ENCODE assay signal across 9 cellular contexts in the genomic region with DNA sequence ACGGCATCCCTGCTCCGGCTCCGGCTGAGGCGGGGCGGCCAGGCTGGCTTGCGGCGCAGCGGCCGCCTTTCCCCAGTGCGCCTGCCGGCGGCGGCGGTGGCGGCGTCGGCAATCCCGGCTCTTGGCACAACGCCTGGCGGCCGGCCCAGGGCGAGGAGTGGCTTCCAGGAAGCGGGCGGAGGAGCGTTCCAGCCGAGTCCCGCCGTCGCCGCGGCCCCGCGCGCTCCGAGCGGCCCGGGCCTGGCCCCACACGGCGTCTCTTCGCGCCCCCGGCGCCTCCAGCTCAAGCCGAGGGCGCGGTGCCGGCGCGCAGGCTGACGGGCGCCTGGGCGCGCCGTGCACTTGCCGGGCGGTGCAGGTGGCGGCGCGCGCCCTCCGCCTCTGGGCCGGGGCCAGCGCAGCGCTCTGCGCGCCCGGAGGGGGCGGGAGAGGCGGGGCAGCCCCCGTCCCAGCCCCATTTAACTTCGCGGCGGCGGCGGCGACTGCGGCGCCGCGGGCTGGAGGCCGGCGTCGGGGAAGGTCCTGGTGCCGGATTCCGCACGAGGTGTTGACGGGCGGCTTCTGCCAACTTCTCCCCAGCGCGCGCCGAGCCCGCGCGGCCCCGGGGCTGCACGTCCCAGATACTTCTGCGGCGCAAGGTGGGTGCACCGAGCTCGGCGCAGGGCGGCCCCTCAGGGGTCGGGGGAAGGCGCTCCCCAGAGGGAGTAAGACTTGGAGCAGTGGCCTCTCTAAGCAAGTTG. TPM values are rescaled to one million over a fixed set of nuclear protein-coding genes. Genes with fewer than 3 reads are reported as not detected.
DNase-seq lines count a peak whose midpoint lies in the region; ATAC-seq and TF ChIP-seq lines count a peak whose summit lies in the region.
"Had no signal": no experiment of that assay in that cellular context is flagged by ENCODE, and none has a peak within 500 bp of the region (broad histone marks: within the 10 kb centered on the region; RNA-seq: fewer than 3 reads in every experiment).

Gene ADAMTSL3, plus strand, starts transcription at position 485 of the 740 bp plus-strand sequence. CDS start 1,639 bp downstream, outside the sequence.

- no peak for TF ChIP-seq CTCF in glutamatergic neuron (IDR thresholded peaks at IDR 0.05; ENCODE audit: partially characterized antibody, unreplicated experiment)
- no peak for TF ChIP-seq CTCF in neural crest cell (conservative IDR thresholded peaks at IDR 0.05)
- no peak for TF ChIP-seq CTCF in brain microvascular endothelial cell (IDR thresholded peaks at IDR 0.05; ENCODE audit: low read depth, low read length, missing control alignments)
- TF ChIP-seq CTCF in CD4-positive, alpha-beta T cell (IDR thresholded peaks at IDR 0.05) = no peak

- H3K9me3 Mint-ChIP-seq in glutamatergic neuron (ENCODE audit: unreplicated experiment) (no peaks in the 10 kb centered on the region), neural crest cell (no peaks in the 10 kb centered on the region)
- H3K9me3 Mint-ChIP-seq in CD4-positive, alpha-beta T cell = no peaks in the 10 kb centered on the region

- in situ Hi-C loops in brain microvascular endothelial cell (cut with HindIII; ENCODE audit: low pct_ligation_motif_present, low sequenced_read_pairs) = no loop called here

- H3K36me3 Mint-ChIP-seq in glutamatergic neuron (ENCODE audit: unreplicated experiment) (no peaks in the 10 kb centered on the region), neural crest cell (ENCODE audit: low read depth) (no peaks in the 10 kb centered on the region)
- H3K36me3 Mint-ChIP-seq in CD4-positive, alpha-beta T cell (ENCODE audit: low read depth) = no peaks in the 10 kb centered on the region
- H3K36me3 Mint-ChIP-seq: CD4-positive, CD25-positive, alpha-beta regulatory T cell had no signal

- H3K27ac Mint-ChIP-seq in glutamatergic neuron (ENCODE audit: unreplicated experiment) = no peak within 1 kb of the TSS
- H3K27ac Mint-ChIP-seq in neural crest cell (ENCODE audit: unreplicated experiment) = no peak within 1 kb of the TSS
- H3K27ac Mint-ChIP-seq in CD4-positive, alpha-beta T cell = no peak within 1 kb of the TSS
- H3K27ac Mint-ChIP-seq: CD4-positive, CD25-positive, alpha-beta regulatory T cell had no signal

- H3K27ac ChIP-seq in ACC112 (ENCODE audit: low read depth, low read length) (no peak within 1 kb of the TSS), brain microvascular endothelial cell (no peak within 1 kb of the TSS)
- H3K27ac ChIP-seq in CD4-positive, alpha-beta T cell (ENCODE audit: low read depth, low read length) = no peak within 1 kb of the TSS

- H3K4me3 Mint-ChIP-seq in glutamatergic neuron (ENCODE audit: unreplicated experiment) (peak within 1 kb of the TSS; percentile 33), neural crest cell (peak within 1 kb of the TSS; percentile 65)
- H3K4me3 Mint-ChIP-seq in CD4-positive, alpha-beta T cell = no peak within 1 kb of the TSS

- peak within 1 kb of the TSS; percentile 40; the same call in 1 of the 2 replicates for H3K4me3 ChIP-seq in ACC112 (ENCODE audit: low read depth, low read length)
- no peak within 1 kb of the TSS for H3K4me3 ChIP-seq in brain microvascular endothelial cell (ENCODE audit: low read depth, low read length)

- H3K4me1 ChIP-seq in ACC112 (ENCODE audit: control insufficient read depth, insufficient read depth, low read length, unreplicated experiment) = no peaks in the 10 kb centered on the region

- ATAC-seq in GM21381 (IDR thresholded peaks at IDR 0.05; ENCODE audit: unreplicated experiment) = no peak
- ATAC-seq in CD4-positive, alpha-beta T cell (ENCODE audit: poor library complexity) = no peak

- CTCF ChIA-PET in CD4-positive, alpha-beta T cell (lab: Charles Lee) = no interaction called here

- H3K4me1 Mint-ChIP-seq in glutamatergic neuron (ENCODE audit: low read depth, unreplicated experiment) (no peaks in the 10 kb centered on the region), neural crest cell (no peaks in the 10 kb centered on the region)
- no peaks in the 10 kb centered on the region for H3K4me1 Mint-ChIP-seq in CD4-positive, alpha-beta T cell (ENCODE audit: low read depth)
- H3K4me1 Mint-ChIP-seq: CD4-positive, CD25-positive, alpha-beta regulatory T cell had no signal

- H3K27me3 ChIP-seq in ACC112 (ENCODE audit: insufficient read depth, low read length) (peaks cover 64% of the 10 kb centered on the region), brain microvascular endothelial cell (replicated peaks) (peaks cover 32% of the 10 kb centered on the region)
- peaks cover 21% of the 10 kb centered on the region for H3K27me3 ChIP-seq in CD4-positive, alpha-beta T cell (ENCODE audit: control insufficient read depth, insufficient read depth, low read length)

- peaks cover 16% of the 10 kb centered on the region for H3K27me3 Mint-ChIP-seq in glutamatergic neuron (ENCODE audit: unreplicated experiment)
- peaks cover 91% of the 10 kb centered on the region for H3K27me3 Mint-ChIP-seq in neural crest cell (ENCODE audit: low read depth)
- peaks cover 44% of the 10 kb centered on the region for H3K27me3 Mint-ChIP-seq in CD4-positive, alpha-beta T cell

- no peak within 1 kb of the TSS for H2AFZ ChIP-seq in ACC112 (ENCODE audit: low read length, unreplicated experiment)

- H3K36me3 ChIP-seq in ACC112 (ENCODE audit: insufficient read depth, low read length) = no peaks in the 10 kb centered on the region
- H3K36me3 ChIP-seq in brain microvascular endothelial cell (replicated peaks) = no peaks in the 10 kb centered on the region

- peak; percentile 5 for DNase-seq in RPMI8226
- DNase-seq in glutamatergic neuron = peak; percentile 67
- DNase-seq in neural crest cell (ENCODE audit: low read depth, low spot score) = peak; percentile 17
- DNase-seq in brain microvascular endothelial cell = no peak
- DNase-seq in stimulated activated CD4-positive, alpha-beta T cell treated with anti-CD3 and anti-CD28 coated beads, Interleukin-1b, Interleukin-23, amount 100 ng/mL, for 48 hours = no peak
- DNase-seq in CD4-positive, alpha-beta T cell = no peak
- DNase-seq: CD4-positive, CD25-positive, alpha-beta regulatory T cell had no signal

- H3K79me2 ChIP-seq in ACC112 (ENCODE audit: control insufficient read depth, insufficient read depth, low read length, unreplicated experiment) = no peaks in the 10 kb centered on the region

- intact Hi-C loops in CD4-positive, alpha-beta T cell (cut with DNase I, micrococcal nuclease) = no loop called here

- POLR2A ChIA-PET in CD4-positive, alpha-beta T cell (lab: Charles Lee) = no interaction called here

- no peaks in the 10 kb centered on the region for H3K9me3 ChIP-seq in CD4-positive, alpha-beta T cell (ENCODE audit: control insufficient read depth, low read length)

RNA-seq across cellular contexts. Expression of gene ADAMTSL3, which starts in this region (rescaled TPM):
- total RNA-seq in glutamatergic neuron (ENCODE audit: unreplicated experiment) = 0.32 TPM
- total RNA-seq in neural crest cell = 0.07 TPM in 1 of 2 replicates, not detected in the other
- not detected for total RNA-seq in CD4-positive, alpha-beta T cell
- total RNA-seq: CD4-positive, CD25-positive, alpha-beta regulatory T cell had no signal

Comparison
In these comparisons a context has a peak if more than half of its experiments do, and no peak if none do; other contexts are left out.
1. Peak in DNase-seq in glutamatergic neuron; RNA of the gene not detected or under 1 TPM.
2. Peak in DNase-seq in neural crest cell; RNA of the gene not detected or under 1 TPM.